11 cellular contexts compared by ENCODE assay signal in the genomic region with DNA sequence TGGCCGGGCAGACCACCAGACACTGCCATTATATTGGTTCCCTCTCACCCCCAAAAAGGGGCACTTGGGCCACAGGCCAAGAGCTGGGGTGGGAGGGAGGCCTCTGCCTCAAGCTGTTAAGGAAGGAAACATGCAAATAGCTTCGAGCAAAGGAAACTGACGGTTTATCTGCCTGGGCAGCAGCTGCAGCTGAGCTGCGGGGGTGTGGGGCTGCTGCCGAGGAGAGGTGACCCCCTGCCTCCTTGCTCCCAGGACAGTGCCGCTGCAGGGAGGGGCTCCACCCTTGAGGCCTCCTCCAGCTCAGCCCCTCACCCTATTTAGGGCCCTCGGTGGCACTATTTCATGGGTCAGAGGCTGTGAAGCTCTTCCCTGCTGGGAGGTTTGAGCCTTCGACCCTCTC. TPM values are rescaled to one million over a fixed set of nuclear protein-coding genes. Genes with fewer than 3 reads are reported as not detected.
DNase-seq lines count a peak whose midpoint lies in the region; ATAC-seq and TF ChIP-seq lines count a peak whose summit lies in the region.
"Had no signal": no experiment of that assay in that cellular context is flagged by ENCODE, and none has a peak within 500 bp of the region (broad histone marks: within the 10 kb centered on the region; RNA-seq: fewer than 3 reads in every experiment).

No MANE protein-coding gene starts in this region.

- intact Hi-C loops in dendritic cell treated with granulocyte-macrophage colony-stimulating factor and Interleukin-4, amounts not matched to agents 40 ng/mL and 50 ng/mL, for 4 days (cut with micrococcal nuclease) = loop anchor here (1.0 to 5.0 kb wide), 2 partner anchors 8 to 107 kb away; a partner anchor contains a TSS

- no peak for DNase-seq in activated T-cell treated with anti-CD3 and anti-CD28 coated beads, Interleukin-2, amount 50 U/mL, for 24 hours
- DNase-seq in activated T-cell treated with anti-CD3 and anti-CD28 coated beads for 4 hours (no peak), substantia nigra (lab: John Stamatoyannopoulos, UW) (no peak), HCEC 1CT (no peak), type B pancreatic cell (ENCODE audit: extremely low spot score, unreplicated experiment) (no peak)
- DNase-seq: NCI-H187 treated with DMSO at 0.1 percent for 48 hours had no signal

- H3K4me1 Mint-ChIP-seq in activated T-cell treated with anti-CD3 and anti-CD28 coated beads, Interleukin-2, amount 50 U/mL, for 24 hours (ENCODE audit: low read depth) = peaks cover 10% of the 10 kb centered on the region
- peaks cover 74% of the 10 kb centered on the region for H3K4me1 Mint-ChIP-seq in dendritic cell treated with granulocyte-macrophage colony-stimulating factor and Interleukin-4, amounts not matched to agents 40 ng/mL and 50 ng/mL, for 4 days (ENCODE audit: low read depth)
- no peaks in the 10 kb centered on the region for H3K4me1 Mint-ChIP-seq in type B pancreatic cell (ENCODE audit: unreplicated experiment)

- H3K27me3 Mint-ChIP-seq in activated T-cell treated with anti-CD3 and anti-CD28 coated beads, Interleukin-2, amount 50 U/mL, for 24 hours = no peaks in the 10 kb centered on the region
- no peaks in the 10 kb centered on the region for H3K27me3 Mint-ChIP-seq in dendritic cell treated with granulocyte-macrophage colony-stimulating factor and Interleukin-4, amounts not matched to agents 40 ng/mL and 50 ng/mL, for 4 days
- H3K27me3 Mint-ChIP-seq in type B pancreatic cell = no peaks in the 10 kb centered on the region

- no peaks in the 10 kb centered on the region for H3K9me3 Mint-ChIP-seq in activated T-cell treated with anti-CD3 and anti-CD28 coated beads, Interleukin-2, amount 50 U/mL, for 24 hours
- H3K9me3 Mint-ChIP-seq in dendritic cell treated with granulocyte-macrophage colony-stimulating factor and Interleukin-4, amounts not matched to agents 40 ng/mL and 50 ng/mL, for 4 days = no peaks in the 10 kb centered on the region
- no peaks in the 10 kb centered on the region for H3K9me3 Mint-ChIP-seq in type B pancreatic cell

- ATAC-seq in HG03175 (IDR thresholded peaks at IDR 0.05; ENCODE audit: unreplicated experiment) (peak; percentile 29), HG03378 (IDR thresholded peaks at IDR 0.05; ENCODE audit: unreplicated experiment) (no peak)
- ATAC-seq: HCT116 had no signal

- peak overlapping the region; percentile 72 for H3K27ac Mint-ChIP-seq in activated T-cell treated with anti-CD3 and anti-CD28 coated beads, Interleukin-2, amount 50 U/mL, for 24 hours
- peak overlapping the region; percentile 96 for H3K27ac Mint-ChIP-seq in dendritic cell treated with granulocyte-macrophage colony-stimulating factor and Interleukin-4, amounts not matched to agents 40 ng/mL and 50 ng/mL, for 4 days
- H3K27ac Mint-ChIP-seq in type B pancreatic cell = no peak overlapping the region

- no peak for TF ChIP-seq CTCF in type B pancreatic cell (conservative IDR thresholded peaks at IDR 0.05)

- peaks cover 53% of the 10 kb centered on the region for H3K36me3 Mint-ChIP-seq in activated T-cell treated with anti-CD3 and anti-CD28 coated beads, Interleukin-2, amount 50 U/mL, for 24 hours (ENCODE audit: low read depth)
- H3K36me3 Mint-ChIP-seq in dendritic cell treated with granulocyte-macrophage colony-stimulating factor and Interleukin-4, amounts not matched to agents 40 ng/mL and 50 ng/mL, for 4 days (ENCODE audit: low read depth) = peaks cover 81% of the 10 kb centered on the region
- peaks cover 4% of the 10 kb centered on the region for H3K36me3 Mint-ChIP-seq in type B pancreatic cell

- H3K4me3 Mint-ChIP-seq in activated T-cell treated with anti-CD3 and anti-CD28 coated beads, Interleukin-2, amount 50 U/mL, for 24 hours = no peak overlapping the region
- H3K4me3 Mint-ChIP-seq in dendritic cell treated with granulocyte-macrophage colony-stimulating factor and Interleukin-4, amounts not matched to agents 40 ng/mL and 50 ng/mL, for 4 days = peak overlapping the region; percentile 97
- no peak overlapping the region for H3K4me3 Mint-ChIP-seq in type B pancreatic cell

- H3K27ac ChIP-seq in substantia nigra (ENCODE audit: low read depth, low read length, poor library complexity, severe bottlenecking) = peak overlapping the region; percentile 49
- H3K27ac ChIP-seq: 22Rv1 had no signal

RNA-seq across cellular contexts. Expression of a gene that starts 0.8 kb away (rescaled TPM):
- 6.2 and 6.9 TPM in 2 replicates for total RNA-seq in type B pancreatic cell (ENCODE audit: low replicate concordance)

RNA-seq across cellular contexts. Expression of a gene that starts 7.9 kb away (rescaled TPM):
- total RNA-seq in type B pancreatic cell (ENCODE audit: low replicate concordance) = 99.7 and 104 TPM in 2 replicates

RNA-seq across cellular contexts. Expression of a gene that starts 11.4 kb away (rescaled TPM):
- 66.5 and 187 TPM in 2 replicates for total RNA-seq in type B pancreatic cell (ENCODE audit: low replicate concordance)

RNA-seq across cellular contexts. Expression of a gene that starts 35.4 kb away (rescaled TPM):
- 200 and 269 TPM in 2 replicates for total RNA-seq in type B pancreatic cell (ENCODE audit: low replicate concordance)

RNA-seq across cellular contexts. Expression of a gene that starts 45.5 kb away (rescaled TPM):
- 83.1 and 103 TPM in 2 replicates for total RNA-seq in type B pancreatic cell (ENCODE audit: low replicate concordance)
